ENCODE assay signal across 34 cellular contexts in genomic region chr6:38045701-38046305, GRCh38.
DNase-seq lines count a peak whose midpoint lies in the region; ATAC-seq, FAIRE-seq and TF ChIP-seq lines count a peak whose summit lies in the region.
"Had no signal": no experiment of that assay in that cellular context is flagged by ENCODE, and none has a peak within 500 bp of the region (broad histone marks: within the 10 kb centered on the region; RNA-seq: fewer than 3 reads in every experiment).

No MANE protein-coding gene starts in this region.

- no peaks in the 10 kb centered on the region for H4K20me1 ChIP-seq in HepG2 (ENCODE audit: insufficient read depth, low read length)
- no peaks in the 10 kb centered on the region for H4K20me1 ChIP-seq in H9 (ENCODE audit: control insufficient read depth, insufficient read depth, insufficient read length)

- H3K9ac ChIP-seq in HepG2 (ENCODE audit: insufficient read depth, low read depth, low read length) (peak overlapping the region; percentile 10; the same call in 1 of the 2 replicates), liver (ENCODE audit: low read depth in 1 of 2, low read length in 2 of 2) (no peak overlapping the region), H9 (ENCODE audit: extremely low read depth, insufficient read length, low read length) (no peak overlapping the region)
- H3K9ac ChIP-seq: BLaER1; BLaER1 treated with 17β-estradiol and CSF1 and Interleukin-3, amounts not matched to agents 10 nM and 100 nM had no signal

- H3K4ac ChIP-seq in H9 (ENCODE audit: low read depth, low read length): no peak overlapping the region

- ATAC-seq in HepG2: peak; percentile 96
- ATAC-seq in right lobe of liver: no peak
- ATAC-seq: A549; CD8-positive, alpha-beta T cell had no signal

- intact Hi-C loops in HepG2 (cut with micrococcal nuclease; ENCODE audit: unreplicated experiment) (no loop called here), right lobe of liver (cut with DNase I) (no loop called here)

- CTCF ChIA-PET in HepG2 (lab: Yijun Ruan, JAX; ENCODE audit: low intra/inter-chr PET ratio, low total read pairs): no interaction called here

- H3K79me1 ChIP-seq in H9 (ENCODE audit: insufficient read depth, low read depth, low read length, poor library complexity, severe bottlenecking): no peaks in the 10 kb centered on the region

- H3K36me3 ChIP-seq in HepG2 (replicated peaks in 1 of 2; ENCODE audit: control insufficient read depth in 1 of 2, insufficient read depth in 2 of 2, low read length in 2 of 2) (no peaks in the 10 kb centered on the region), right lobe of liver (no peaks in the 10 kb centered on the region), liver (ENCODE audit: control insufficient read depth in 4 of 4, insufficient read depth in 3 of 4, low read depth in 1 of 4, low read length in 3 of 4) (peaks cover 0 to 1% (median 0%) of the 10 kb centered on the region in 4 donors)
- H3K36me3 ChIP-seq: BE2C, BLaER1 had no signal

- H3K36me3 Mint-ChIP-seq in H9 (ENCODE audit: insufficient read depth in 1 of 3, low read depth in 3 of 3): peaks cover 2 to 4% (median 4%) of the 10 kb centered on the region in 3 experiments; a peak in 3 of 7 replicates

- no TSS peak for BruUV-seq in HepG2 (replicated peaks; lab: Mats Ljungman, UMichigan)

- no peaks in the 10 kb centered on the region for H3K9me3 Mint-ChIP-seq in H9
- H3K9me3 Mint-ChIP-seq: CD4-positive, alpha-beta memory T cell; CD4-positive, alpha-beta T cell; CD8-positive, alpha-beta memory T cell; CD8-positive, alpha-beta T cell had no signal

- POLR2A ChIA-PET in HepG2 (lab: Yijun Ruan, JAX): interaction anchor here (1.1 to 1.5 kb wide), 2 partner anchors 9 to 12 kb away, joined by 3 to 4 read pairs; no protein-coding TSS in a partner anchor

- H2BK20ac ChIP-seq in H9 (ENCODE audit: low read depth, low read length, poor library complexity, severe bottlenecking): no peak overlapping the region

- H2AFZ ChIP-seq in HepG2 (ENCODE audit: low read length) (no peak overlapping the region), H9 (ENCODE audit: low read length) (no peak overlapping the region)

- peaks cover 25% of the 10 kb centered on the region for H3K79me2 ChIP-seq in HepG2 (ENCODE audit: insufficient read depth, low read length)
- no peaks in the 10 kb centered on the region for H3K79me2 ChIP-seq in H9 (ENCODE audit: insufficient read depth, low read length)

- no peak overlapping the region for H2BK5ac ChIP-seq in H9 (ENCODE audit: insufficient read length, low read length)

- H4K8ac ChIP-seq in H9 (replicated peaks; ENCODE audit: insufficient read length, low read depth, low read length): no peak overlapping the region

- H3K27ac Mint-ChIP-seq in H9: no peak overlapping the region
- H3K27ac Mint-ChIP-seq: B cell; CD14-positive monocyte; CD4-positive, alpha-beta memory T cell; CD4-positive, alpha-beta T cell; CD4-positive, CD25-positive, alpha-beta regulatory T cell; CD8-positive, alpha-beta memory T cell; CD8-positive, alpha-beta T cell had no signal

- H3K4me2 ChIP-seq in HepG2 (ENCODE audit: low read depth, low read length) (peak overlapping the region; percentile 63), H9 (ENCODE audit: insufficient read depth, insufficient read length, low read length) (no peak overlapping the region)
- H3K4me2 ChIP-seq: A549; BLaER1; BLaER1 treated with 17β-estradiol and CSF1 and Interleukin-3, amounts not matched to agents 10 nM and 100 nM had no signal

- no peak overlapping the region for H3K18ac ChIP-seq in H9 (ENCODE audit: insufficient read length, low read depth, low read length)

- H2BK120ac ChIP-seq in H9 (ENCODE audit: low read depth, low read length, poor library complexity, severe bottlenecking): no peak overlapping the region

- peaks cover 60% of the 10 kb centered on the region for H3K4me1 ChIP-seq in HepG2 (ENCODE audit: insufficient read depth, low read length)
- peaks cover 0 to under 1% (median 0%) of the 10 kb centered on the region in 4 donors for H3K4me1 ChIP-seq in right lobe of liver
- H3K4me1 ChIP-seq in liver (ENCODE audit: control insufficient read depth in 4 of 4, insufficient read depth in 4 of 4, low read length in 3 of 4): peaks cover 0 to 3% (median 0%) of the 10 kb centered on the region in 4 donors
- H3K4me1 ChIP-seq in H9 (ENCODE audit: insufficient read depth, low read length): no peaks in the 10 kb centered on the region
- H3K4me1 ChIP-seq: BLaER1 had no signal

- H4K5ac ChIP-seq in H9 (ENCODE audit: insufficient read length, low read depth, low read length): no peak overlapping the region

- H3K56ac ChIP-seq in H9 (ENCODE audit: insufficient read length, low read depth, low read length): no peak overlapping the region

- H3K4me3 Mint-ChIP-seq in H9: no peak overlapping the region
- H3K4me3 Mint-ChIP-seq: B cell; CD14-positive monocyte; CD4-positive, alpha-beta memory T cell; CD4-positive, alpha-beta T cell; CD4-positive, CD25-positive, alpha-beta regulatory T cell; CD8-positive, alpha-beta memory T cell; CD8-positive, alpha-beta T cell had no signal

- FAIRE-seq in HepG2 (lab: Jason Lieb, UNC): peak; percentile 87
- peak; percentile 8 for FAIRE-seq in endometrium (lab: Jason Lieb, UNC)
- FAIRE-seq: A549, D721Med had no signal

- H3K27ac ChIP-seq in HepG2 (ENCODE audit: extremely low read length, insufficient read depth, low read length) (peak overlapping the region; percentile 75), right lobe of liver (no peak overlapping the region), liver (ENCODE audit: low read depth in 1 of 2, low read length in 2 of 2) (no peak overlapping the region), H9 (ENCODE audit: insufficient read length, low read depth, low read length) (no peak overlapping the region)
- H3K27ac ChIP-seq: 22Rv1; A549; BLaER1; BLaER1 treated with 17β-estradiol and CSF1 and Interleukin-3, amounts not matched to agents 10 nM and 100 nM; C4-2B had no signal

- TF ChIP-seq CTCF in HepG2 (CRISPR knock-in tag; IDR thresholded peaks at IDR 0.05): no peak
- no peak for TF ChIP-seq CTCF in right lobe of liver (IDR thresholded peaks at IDR 0.05)
- TF ChIP-seq CTCF in liver (IDR thresholded peaks at IDR 0.05; ENCODE audit: low read depth, low read length, missing input control): no peak
- no peak for TF ChIP-seq CTCF in H9 (conservative IDR thresholded peaks at IDR 0.05)

- H2BK12ac ChIP-seq in H9 (ENCODE audit: insufficient read length, low read depth, low read length): no peak overlapping the region

- H3K27me3 Mint-ChIP-seq in H9 (ENCODE audit: low read depth): no peaks in the 10 kb centered on the region
- H3K27me3 Mint-ChIP-seq: B cell; CD4-positive, alpha-beta memory T cell; CD4-positive, alpha-beta T cell; CD4-positive, CD25-positive, alpha-beta regulatory T cell; CD8-positive, alpha-beta memory T cell had no signal

- H3K23ac ChIP-seq in H9 (ENCODE audit: insufficient read length, low read depth, low read length): no peak overlapping the region

- peaks cover 0 to 5% of the 10 kb centered on the region in 2 experiments; a peak in 2 of 4 replicates for H3K4me1 Mint-ChIP-seq in H9

- 24% methylated on average over 6 of the region's 6 CpGs for WGBS in HepG2 (ENCODE audit: low lambda C conversion rate)
- 83% methylated on average over 6 of the region's 6 CpGs for WGBS in right lobe of liver (ENCODE audit: insufficient coverage, low coverage, low lambda C conversion rate, missing lambda C conversion rate)
- 93% methylated on average over 6 of the region's 6 CpGs for WGBS in liver
- WGBS in H9 (ENCODE audit: extremely low coverage, insufficient read length, low lambda C conversion rate): no CpG with 5 or more reads among the region's 6 CpGs

- TF ChIP-seq POLR2A in HepG2 (IDR thresholded peaks at IDR 0.05; ENCODE audit: insufficient read depth in 1 of 2, low read depth in 2 of 2, low read length in 2 of 2): no peak
- TF ChIP-seq POLR2A in right lobe of liver (IDR thresholded peaks at IDR 0.05): no peak

- peak; percentile 51 to 92; a peak in 2 of 4 replicates for TF ChIP-seq EP300 in HepG2 (IDR thresholded peaks at IDR 0.05; ENCODE audit: low read depth in 2 of 2, low read length in 2 of 2)
- TF ChIP-seq EP300 in HepG2 (CRISPR knock-in tag; IDR thresholded peaks at IDR 0.05; ENCODE audit: borderline replicate concordance): no peak; the same call in 1 of the 2 replicates

- H3K14ac ChIP-seq in H9 (ENCODE audit: insufficient read depth, low read length): no peak overlapping the region

- TF ChIP-seq RAD21 in HepG2 (CRISPR knock-in tag; IDR thresholded peaks at IDR 0.05): no peak
- no peak for TF ChIP-seq RAD21 in liver (IDR thresholded peaks at IDR 0.05)

- H3K4me3 ChIP-seq in HepG2 (replicated peaks in 1 of 3; ENCODE audit: insufficient read depth in 1 of 3, low read depth in 2 of 3, low read length in 3 of 3) (peak overlapping the region; percentile 3 to 43 (median 27); a peak in 3 of 6 replicates), right lobe of liver (no peak overlapping the region), liver (ENCODE audit: low read depth in 1 of 3, low read length in 3 of 3) (no peak overlapping the region)
- H3K4me3 ChIP-seq: A549; BLaER1; BLaER1 treated with 17β-estradiol and CSF1 and Interleukin-3, amounts not matched to agents 10 nM and 100 nM had no signal

- in situ Hi-C loops in HepG2 (cut with HindIII; ENCODE audit: extremely low pct_ligation_motif_present, low pct_unique_long_range_greater_than_20kb): no loop called here

- no peak overlapping the region for H4K91ac ChIP-seq in H9 (ENCODE audit: insufficient read length, low read depth, low read length)

- DNase-seq in HepG2 (ENCODE audit: low spot score) (peak; percentile 94), right lobe of liver (no peak), H9 (no peak)
- no peak for DNase-seq in stimulated activated CD4-positive, alpha-beta T cell treated with anti-CD3 and anti-CD28 coated beads, Interleukin-15, amount 100 ng/mL, for 24 hours
- DNase-seq: 8988T; ACHN; AML-193; BE2C; C1 segment of cervical spinal cord; Caco-2; Calu3; CD4-positive, alpha-beta memory T cell; CD4-positive, alpha-beta T cell; CD4-positive, CD25-positive, alpha-beta regulatory T cell; CD8-positive, alpha-beta memory T cell; CD8-positive, alpha-beta T cell; COR-L47; DMS 273 treated with DMSO at 0.1 percent for 48 hours; DMS153; DMS53; DMS79; DMS79 treated with DMSO at 0.1 percent for 48 hours; DND-41; EL had no signal

- no peaks in the 10 kb centered on the region for H3K27me3 ChIP-seq in HepG2 (ENCODE audit: control insufficient read depth in 1 of 2, insufficient read depth in 2 of 2, low read length in 2 of 2)
- no peaks in the 10 kb centered on the region for H3K27me3 ChIP-seq in right lobe of liver
- no peaks in the 10 kb centered on the region for H3K27me3 ChIP-seq in liver (ENCODE audit: control insufficient read depth in 4 of 4, insufficient read depth in 4 of 4, low read length in 3 of 4)
- H3K27me3 ChIP-seq in H9 (ENCODE audit: insufficient read depth, low read length): no peaks in the 10 kb centered on the region
- H3K27me3 ChIP-seq: BE2C; BLaER1; BLaER1 treated with 17β-estradiol and CSF1 and Interleukin-3, amounts not matched to agents 10 nM and 100 nM had no signal

- no peak overlapping the region for H2AK5ac ChIP-seq in H9 (ENCODE audit: insufficient read length, low read length)

- H2BK15ac ChIP-seq in H9 (ENCODE audit: low read depth, low read length): no peak overlapping the region

- no peak overlapping the region for H3T11ph ChIP-seq in H9 (ENCODE audit: low read length)

- no peaks in the 10 kb centered on the region for H3K23me2 ChIP-seq in H9 (ENCODE audit: insufficient read length, low read depth, low read length, poor library complexity, severe bottlenecking)

- no peaks in the 10 kb centered on the region for H3K9me3 ChIP-seq in HepG2 (ENCODE audit: low read length)
- H3K9me3 ChIP-seq in right lobe of liver: no peaks in the 10 kb centered on the region
- H3K9me3 ChIP-seq in liver (ENCODE audit: control insufficient read depth in 4 of 4, low read length in 3 of 4): no peaks in the 10 kb centered on the region
- H3K9me3 ChIP-seq in H9 (ENCODE audit: control insufficient read depth, low read depth, low read length): no peaks in the 10 kb centered on the region
- H3K9me3 ChIP-seq: A549, BE2C, BLaER1, Caco-2 had no signal

Comparison
In these comparisons a context has a peak if more than half of its experiments do, and no peak if none do; other contexts are left out.
1. H3K4me3 ChIP-seq: peak in HepG2 (3 of 3); none in right lobe of liver (0 of 3) and liver (0 of 3).